12 cellular contexts compared by ENCODE assay signal in genomic region chr13:40585911-40586471, GRCh38.
DNase-seq lines count a peak whose midpoint lies in the region; ATAC-seq and TF ChIP-seq lines count a peak whose summit lies in the region.
"Had no signal": no experiment of that assay in that cellular context is flagged by ENCODE, and none has a peak within 500 bp of the region (broad histone marks: within the 10 kb centered on the region; RNA-seq: fewer than 3 reads in every experiment).

No MANE protein-coding gene starts in this region.

- H3K36me3 Mint-ChIP-seq in stimulated activated naive CD8-positive, alpha-beta T cell treated with anti-CD3 and anti-CD28 coated beads, Interleukin-15, Interleukin-2, amounts not matched to agents 100 ng/mL and 50 ng/mL, for 24 hours (ENCODE audit: low read depth): peaks cover 15% of the 10 kb centered on the region
- peaks cover 15% of the 10 kb centered on the region for H3K36me3 Mint-ChIP-seq in activated naive CD8-positive, alpha-beta T cell

- no peaks in the 10 kb centered on the region for H3K27me3 ChIP-seq in thyroid gland

- H3K27ac Mint-ChIP-seq in stimulated activated naive CD8-positive, alpha-beta T cell treated with anti-CD3 and anti-CD28 coated beads, Interleukin-15, Interleukin-2, amounts not matched to agents 100 ng/mL and 50 ng/mL, for 24 hours: peak overlapping the region; percentile 79
- peak overlapping the region; percentile 75 for H3K27ac Mint-ChIP-seq in activated naive CD8-positive, alpha-beta T cell
- H3K27ac Mint-ChIP-seq: T-helper 1 cell treated with Interleukin-12 subunit alpha and Interleukin-12 subunit beta and Interleukin-4 antibody, amounts not matched to agents 30 μg/mL and 1 μg/mL, for 36 hours had no signal

- intact Hi-C loops in thyroid gland (cut with DNase I): no loop called here

- H3K4me1 Mint-ChIP-seq in stimulated activated naive CD8-positive, alpha-beta T cell treated with anti-CD3 and anti-CD28 coated beads, Interleukin-15, Interleukin-2, amounts not matched to agents 100 ng/mL and 50 ng/mL, for 24 hours (ENCODE audit: low read depth): peaks cover 97% of the 10 kb centered on the region
- peaks cover 91% of the 10 kb centered on the region for H3K4me1 Mint-ChIP-seq in activated naive CD8-positive, alpha-beta T cell (ENCODE audit: low read depth)

- peaks cover 74% of the 10 kb centered on the region in 2 donors for H3K4me1 ChIP-seq in thyroid gland

- no peaks in the 10 kb centered on the region for H3K9me3 ChIP-seq in thyroid gland

- no peaks in the 10 kb centered on the region for H3K27me3 Mint-ChIP-seq in stimulated activated naive CD8-positive, alpha-beta T cell treated with anti-CD3 and anti-CD28 coated beads, Interleukin-15, Interleukin-2, amounts not matched to agents 100 ng/mL and 50 ng/mL, for 24 hours
- H3K27me3 Mint-ChIP-seq in activated naive CD8-positive, alpha-beta T cell: no peaks in the 10 kb centered on the region

- TF ChIP-seq CTCF in thyroid gland (IDR thresholded peaks at IDR 0.05): no peak

- H3K4me3 Mint-ChIP-seq in stimulated activated naive CD8-positive, alpha-beta T cell treated with anti-CD3 and anti-CD28 coated beads, Interleukin-15, Interleukin-2, amounts not matched to agents 100 ng/mL and 50 ng/mL, for 24 hours: peak overlapping the region; percentile 24
- peak overlapping the region; percentile 38 for H3K4me3 Mint-ChIP-seq in activated naive CD8-positive, alpha-beta T cell
- H3K4me3 Mint-ChIP-seq: neural crest cell; T-helper 1 cell treated with Interleukin-12 subunit alpha and Interleukin-12 subunit beta and Interleukin-4 antibody, amounts not matched to agents 30 μg/mL and 1 μg/mL, for 36 hours had no signal

- TF ChIP-seq POLR2A in thyroid gland (IDR thresholded peaks at IDR 0.05): no peak

- peaks cover 5% of the 10 kb centered on the region for H3K9me3 Mint-ChIP-seq in stimulated activated naive CD8-positive, alpha-beta T cell treated with anti-CD3 and anti-CD28 coated beads, Interleukin-15, Interleukin-2, amounts not matched to agents 100 ng/mL and 50 ng/mL, for 24 hours
- H3K9me3 Mint-ChIP-seq in activated naive CD8-positive, alpha-beta T cell (ENCODE audit: low read depth): peaks cover 6% of the 10 kb centered on the region

- no peak overlapping the region for H3K4me3 ChIP-seq in thyroid gland (replicated peaks in 1 of 3)

- 65 to 82% methylated on average over 1 of the region's 1 CpG for WGBS in thyroid gland, 2 donors

- no peak for DNase-seq in stimulated activated naive CD8-positive, alpha-beta T cell treated with anti-CD3 and anti-CD28 coated beads, Interleukin-15, Interleukin-2, amounts not matched to agents 100 U/mL and 50 U/mL, for 24 hours
- peak; percentile 38 for DNase-seq in iPS DF 19.7 (ENCODE audit: low read depth, low spot score)
- no peak for DNase-seq in thyroid gland
- DNase-seq in islet precursor cell: no peak
- DNase-seq: kidney, NCI-H1930 had no signal

- no peak for ATAC-seq in stimulated activated naive CD8-positive, alpha-beta T cell treated with anti-CD3 and anti-CD28 coated beads, Interleukin-15, Interleukin-2, amounts not matched to agents 100 U/mL and 50 U/mL, for 24 hours
- no peak for ATAC-seq in HG02870 (IDR thresholded peaks at IDR 0.05; ENCODE audit: unreplicated experiment)
- ATAC-seq in GM19397 (IDR thresholded peaks at IDR 0.05; ENCODE audit: unreplicated experiment): no peak

- H3K36me3 ChIP-seq in thyroid gland: no peaks in the 10 kb centered on the region

- peak overlapping the region in 2 of 3 donors; percentile 32 to 36 for H3K27ac ChIP-seq in thyroid gland
